Comparison of ENCODE assay signal across 4 cellular contexts in genomic region chr5:171024084-171024483, GRCh38.
TF ChIP-seq lines count a peak whose summit lies in the region.

No MANE protein-coding gene starts in this region.

TF ChIP-seq in HepG2, 621 proteins besides CTCF, POLR2A, EP300 and RAD21:
- TF ChIP-seq MAFF (IDR thresholded peaks at IDR 0.05; ENCODE audit: low read depth, low read length) (peak; percentile 72), MAFK (conservative IDR thresholded peaks at IDR 0.05 in 1 of 2, IDR thresholded peaks at IDR 0.05 in 1 of 2; ENCODE audit: low read length in 2 of 2) (peak; percentile 61 to 86; a peak in 3 of 4 replicates), SAFB2 (CRISPR knock-in tag; IDR thresholded peaks at IDR 0.05; ENCODE audit: borderline replicate concordance, low read depth) (no peak)

TF ChIP-seq in A549, 52 proteins besides CTCF, POLR2A, EP300 and RAD21:
- TF ChIP-seq NPAS2 (CRISPR knock-in tag; IDR thresholded peaks at IDR 0.05; ENCODE audit: borderline replicate concordance) = no peak
- TF ChIP-seq, protein P1, sequence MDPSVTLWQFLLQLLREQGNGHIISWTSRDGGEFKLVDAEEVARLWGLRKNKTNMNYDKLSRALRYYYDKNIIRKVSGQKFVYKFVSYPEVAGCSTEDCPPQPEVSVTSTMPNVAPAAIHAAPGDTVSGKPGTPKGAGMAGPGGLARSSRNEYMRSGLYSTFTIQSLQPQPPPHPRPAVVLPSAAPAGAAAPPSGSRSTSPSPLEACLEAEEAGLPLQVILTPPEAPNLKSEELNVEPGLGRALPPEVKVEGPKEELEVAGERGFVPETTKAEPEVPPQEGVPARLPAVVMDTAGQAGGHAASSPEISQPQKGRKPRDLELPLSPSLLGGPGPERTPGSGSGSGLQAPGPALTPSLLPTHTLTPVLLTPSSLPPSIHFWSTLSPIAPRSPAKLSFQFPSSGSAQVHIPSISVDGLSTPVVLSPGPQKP (IDR thresholded peaks at IDR 0.05; ENCODE audit: low read depth, low read length) = no peak
- TF ChIP-seq MAFK (IDR thresholded peaks at IDR 0.05; ENCODE audit: partially characterized antibody) = peak; percentile 76
- TF ChIP-seq RNF2 (IDR thresholded peaks at IDR 0.05; ENCODE audit: borderline replicate concordance, low read depth) = no peak
- no peak for TF ChIP-seq ESRRA (IDR thresholded peaks at IDR 0.05; ENCODE audit: borderline replicate concordance, low read length)

TF ChIP-seq in IMR-90, 13 proteins besides CTCF, POLR2A, EP300 and RAD21:
- TF ChIP-seq, protein P1 (IDR thresholded peaks at IDR 0.05; ENCODE audit: borderline replicate concordance, low read depth, low read length) = no peak
- TF ChIP-seq MAFK (IDR thresholded peaks at IDR 0.05; ENCODE audit: low read depth, low read length) = peak; percentile 82
TF ChIP-seq in IMR-90: peak in this region for 1.

TF ChIP-seq in K562, 482 proteins besides CTCF, POLR2A, EP300 and RAD21:
- no peak for TF ChIP-seq ZNF232 (CRISPR knock-in tag; IDR thresholded peaks at IDR 0.05)
- peak; percentile 23; the same call in 1 of the 2 replicates for TF ChIP-seq MAFG (tag; conservative IDR thresholded peaks at IDR 0.05)
- TF ChIP-seq ZMIZ1 (IDR thresholded peaks at IDR 0.05; ENCODE audit: low read depth in 2 of 2, low read length in 2 of 2) = no peak
- TF ChIP-seq MAFF (IDR thresholded peaks at IDR 0.05; ENCODE audit: low read length) = peak; percentile 39; the same call in 1 of the 2 replicates
- TF ChIP-seq MAFK (IDR thresholded peaks at IDR 0.05; ENCODE audit: low read length) = peak; percentile 20; the same call in 1 of the 2 replicates
- TF ChIP-seq CREM (IDR thresholded peaks at IDR 0.05; ENCODE audit: low read depth) = no peak
- TF ChIP-seq C11orf30 (IDR thresholded peaks at IDR 0.05; ENCODE audit: low read depth) = peak; percentile 30; the same call in 1 of the 2 replicates
- peak; percentile 66; the same call in 1 of the 2 replicates for TF ChIP-seq ZNF316 (IDR thresholded peaks at IDR 0.05)
- no peak for TF ChIP-seq ZKSCAN3 (CRISPR knock-in tag; IDR thresholded peaks at IDR 0.05)
